In genomic region chr10:121947931-121948330, GRCh38 we compare ENCODE assay signal across 24 cellular contexts. TPM values are rescaled to one million over a fixed set of nuclear protein-coding genes. Genes with fewer than 3 reads are reported as not detected.
"Had no signal": no experiment of that assay in that cellular context is flagged by ENCODE, and none has a peak within 500 bp of the region (broad histone marks: within the 10 kb centered on the region; RNA-seq: fewer than 3 reads in every experiment).

No MANE protein-coding gene starts in this region.

- DNase-seq: activated CD4-positive, alpha-beta T cell treated with anti-CD3 and anti-CD28 coated beads, Interleukin-2, amount 50 U/mL, for 1 hour; activated CD4-positive, CD25-positive, alpha-beta regulatory T cell; activated naive CD4-positive, alpha-beta T cell; activated naive CD8-positive, alpha-beta T cell treated with anti-CD3 and anti-CD28 coated beads, Interleukin-2, amount 10 ng/mL, durations not matched to agents 7 days and 5 days; dorsolateral prefrontal cortex; endodermal cell; left lung; mammary epithelial cell; naive thymus-derived CD4-positive, alpha-beta T cell; ovary; right lobe of liver; stimulated activated CD4-positive, alpha-beta T cell treated with anti-CD3 and anti-CD28 coated beads, Interleukin-4, amount 100 ng/mL, for 4 hours; stimulated activated CD8-positive, alpha-beta memory T cell treated with anti-CD3 and anti-CD28 coated beads, Interleukin-4, amount 100 ng/mL, for 48 hours; stimulated activated naive CD4-positive, alpha-beta T cell treated with Interleukin-2 at 50 U/mL for 16 hours; substantia nigra had no signal

- H2AFZ ChIP-seq: hepatocyte had no signal

- H3K79me2 ChIP-seq: hepatocyte had no signal

- ATAC-seq: left lung; naive thymus-derived CD4-positive, alpha-beta T cell; right lobe of liver had no signal

- H3K27me3 ChIP-seq: breast epithelium, dorsolateral prefrontal cortex, hepatocyte, left lung, ovary, right lobe of liver, tibial nerve, vagina had no signal

- H3K4me1 ChIP-seq: right lobe of liver, vagina had no signal

- H3K4me3 ChIP-seq: breast epithelium, dorsolateral prefrontal cortex, hepatocyte, left lung, ovary, right lobe of liver, smooth muscle cell, tibial nerve, vagina had no signal

- H3K36me3 ChIP-seq: breast epithelium, left lung, ovary, right lobe of liver, vagina had no signal

- H3K9me3 ChIP-seq: breast epithelium, left lung, ovary, right lobe of liver, tibial nerve, vagina had no signal

- H3K27ac ChIP-seq: breast epithelium, dorsolateral prefrontal cortex, hepatocyte, left lung, ovary, right lobe of liver, tibial nerve, vagina had no signal

- H3K4me2 ChIP-seq: hepatocyte, smooth muscle cell had no signal

- FAIRE-seq: keratinocyte had no signal

RNA-seq across cellular contexts. Expression of gene TACC2, which starts 41.0 kb away (rescaled TPM):
- total RNA-seq: activated CD8-positive, alpha-beta memory T cell treated with anti-CD3 and anti-CD28 coated beads for 36 hours; activated naive CD8-positive, alpha-beta T cell treated with anti-CD3 and anti-CD28 coated beads, Interleukin-2, amount 10 ng/mL, durations not matched to agents 7 days and 5 days; activated T-helper 1 cell treated with anti-CD3 and anti-CD28 coated beads, Interleukin-12 subunit alpha, Interleukin-12 subunit beta, Interleukin-2, Interleukin-4 antibody, amounts not matched to agents 30 ng/mL and 10 ng/mL and 1 ng/mL, durations not matched to agents 14 hours and 24 hours and 36 hours; mononuclear cell had no signal
- polyA plus RNA-seq: naive thymus-derived CD4-positive, alpha-beta T cell had no signal
